ENCODE assay signal across 31 cellular contexts in genomic region chr2:232490221-232491138, GRCh38. TPM values are rescaled to one million over a fixed set of nuclear protein-coding genes. Genes with fewer than 3 reads are reported as not detected.
DNase-seq lines count a peak whose midpoint lies in the region; ATAC-seq and TF ChIP-seq lines count a peak whose summit lies in the region.
"Had no signal": no experiment of that assay in that cellular context is flagged by ENCODE, and none has a peak within 500 bp of the region (broad histone marks: within the 10 kb centered on the region; RNA-seq: fewer than 3 reads in every experiment).

No MANE protein-coding gene starts in this region.

- no peak for ATAC-seq in right cardiac atrium
- ATAC-seq in GM21390 (IDR thresholded peaks at IDR 0.05; ENCODE audit: unreplicated experiment) = no peak
- ATAC-seq: body of pancreas; naive thymus-derived CD8-positive, alpha-beta T cell; stimulated activated effector memory CD8-positive, alpha-beta T cell treated with anti-CD3 and anti-CD28 coated beads, Interleukin-12 subunit alpha, Interleukin-12 subunit beta, amount 100 ng/mL, for 72 hours had no signal

- CTCF ChIA-PET in activated CD4-positive, alpha-beta memory T cell treated with anti-CD3 and anti-CD28 coated beads, Interleukin-2, amount 10 ng/mL, durations not matched to agents 7 days and 5 days (lab: Charles Lee) = no interaction called here

- H3K36me3 ChIP-seq in right atrium auricular region (no peaks in the 10 kb centered on the region), osteoblast (ENCODE audit: insufficient read depth, low read length) (no peaks in the 10 kb centered on the region), colonic mucosa (no peaks in the 10 kb centered on the region)
- H3K36me3 ChIP-seq: adrenal gland, BLaER1, esophagus muscularis mucosa, HAP-1, Peyer's patch, tibial nerve, WERI-Rb-1 had no signal

- H3K4me3 ChIP-seq in right cardiac atrium (ENCODE audit: low read length) (no peak overlapping the region), right atrium auricular region (no peak overlapping the region), osteoblast (ENCODE audit: insufficient read depth, low read length) (no peak overlapping the region), colonic mucosa (no peak overlapping the region)
- H3K4me3 ChIP-seq: adrenal gland, BLaER1, body of pancreas, esophagus muscularis mucosa, HAP-1, Peyer's patch, tibial nerve had no signal

- H3K27ac Mint-ChIP-seq in chondrocyte (ENCODE audit: unreplicated experiment) = no peak overlapping the region
- no peak overlapping the region for H3K27ac Mint-ChIP-seq in activated CD4-positive, alpha-beta memory T cell treated with anti-CD3 and anti-CD28 coated beads, Interleukin-2, amount 10 ng/mL, durations not matched to agents 7 days and 5 days
- H3K27ac Mint-ChIP-seq: activated T-cell treated with anti-CD3 and anti-CD28 coated beads, Interleukin-2, amount 50 U/mL, for 24 hours; stimulated activated effector memory CD8-positive, alpha-beta T cell treated with anti-CD3 and anti-CD28 coated beads, Interleukin-12 subunit alpha, Interleukin-12 subunit beta, amount 100 ng/mL, for 72 hours had no signal

- H3K4me1 Mint-ChIP-seq in chondrocyte (ENCODE audit: low read depth) = peaks cover 2% of the 10 kb centered on the region
- peaks cover 3% of the 10 kb centered on the region for H3K4me1 Mint-ChIP-seq in activated CD4-positive, alpha-beta memory T cell treated with anti-CD3 and anti-CD28 coated beads, Interleukin-2, amount 10 ng/mL, durations not matched to agents 7 days and 5 days
- H3K4me1 Mint-ChIP-seq: stimulated activated effector memory CD8-positive, alpha-beta T cell treated with anti-CD3 and anti-CD28 coated beads, Interleukin-12 subunit alpha, Interleukin-12 subunit beta, amount 100 ng/mL, for 72 hours had no signal

- H3K27me3 ChIP-seq in right cardiac atrium (ENCODE audit: control insufficient read depth, insufficient read depth) (no peaks in the 10 kb centered on the region), right atrium auricular region (peaks cover 4 to 8% of the 10 kb centered on the region in 2 donors), osteoblast (ENCODE audit: insufficient read depth, low read length) (peaks cover 31% of the 10 kb centered on the region), colonic mucosa (peaks cover 30% of the 10 kb centered on the region)
- H3K27me3 ChIP-seq: body of pancreas had no signal

- H4K20me1 ChIP-seq in osteoblast (ENCODE audit: insufficient read depth, low read length) = peaks cover 4% of the 10 kb centered on the region

- 85% methylated on average over 30 of the region's 30 CpGs for WGBS in right cardiac atrium

- TF ChIP-seq CTCF in right atrium auricular region (IDR thresholded peaks at IDR 0.05) (no peak), chondrocyte (IDR thresholded peaks at IDR 0.05) (no peak), osteoblast (IDR thresholded peaks at IDR 0.05; ENCODE audit: extremely low read depth, low read depth, low read length) (no peak), colonic mucosa (IDR thresholded peaks at IDR 0.05) (no peak)

- H3K4me3 Mint-ChIP-seq in chondrocyte (ENCODE audit: unreplicated experiment) = no peak overlapping the region
- no peak overlapping the region for H3K4me3 Mint-ChIP-seq in activated CD4-positive, alpha-beta memory T cell treated with anti-CD3 and anti-CD28 coated beads, Interleukin-2, amount 10 ng/mL, durations not matched to agents 7 days and 5 days
- H3K4me3 Mint-ChIP-seq: activated T-cell treated with anti-CD3 and anti-CD28 coated beads, Interleukin-2, amount 50 U/mL, for 24 hours; stimulated activated effector memory CD8-positive, alpha-beta T cell treated with anti-CD3 and anti-CD28 coated beads, Interleukin-12 subunit alpha, Interleukin-12 subunit beta, amount 100 ng/mL, for 72 hours had no signal

- no peak overlapping the region for H2AFZ ChIP-seq in osteoblast (ENCODE audit: low read length)

- no peak overlapping the region for H3K4me2 ChIP-seq in osteoblast (ENCODE audit: insufficient read depth, low read length)
- H3K4me2 ChIP-seq: BLaER1 had no signal

- intact Hi-C loops in right cardiac atrium (cut with DNase I) (no loop called here), colonic mucosa (cut with DNase I) (no loop called here)

- no peak overlapping the region for H3K9ac ChIP-seq in colonic mucosa (ENCODE audit: low read depth in 2 of 2, low read length in 2 of 2)
- H3K9ac ChIP-seq: BLaER1 had no signal

- no peaks in the 10 kb centered on the region for H3K4me1 ChIP-seq in right cardiac atrium (ENCODE audit: control insufficient read depth, insufficient read depth, low read length)
- H3K4me1 ChIP-seq in right atrium auricular region = peaks cover 0 to 16% of the 10 kb centered on the region in 2 donors
- H3K4me1 ChIP-seq in osteoblast (ENCODE audit: insufficient read depth, low read length) = no peaks in the 10 kb centered on the region
- H3K4me1 ChIP-seq in colonic mucosa = no peaks in the 10 kb centered on the region
- H3K4me1 ChIP-seq: HAP-1 had no signal

- POLR2A ChIA-PET in activated CD4-positive, alpha-beta memory T cell treated with anti-CD3 and anti-CD28 coated beads, Interleukin-2, amount 10 ng/mL, durations not matched to agents 7 days and 5 days (lab: Charles Lee) = no interaction called here

- no peaks in the 10 kb centered on the region for H3K36me3 Mint-ChIP-seq in chondrocyte (ENCODE audit: low read depth)
- no peaks in the 10 kb centered on the region for H3K36me3 Mint-ChIP-seq in activated CD4-positive, alpha-beta memory T cell treated with anti-CD3 and anti-CD28 coated beads, Interleukin-2, amount 10 ng/mL, durations not matched to agents 7 days and 5 days (ENCODE audit: low read depth)
- H3K36me3 Mint-ChIP-seq: naive thymus-derived CD8-positive, alpha-beta T cell; stimulated activated effector memory CD8-positive, alpha-beta T cell treated with anti-CD3 and anti-CD28 coated beads, Interleukin-12 subunit alpha, Interleukin-12 subunit beta, amount 100 ng/mL, for 72 hours had no signal

- peaks cover 16% of the 10 kb centered on the region for H3K27me3 Mint-ChIP-seq in chondrocyte (ENCODE audit: low read depth)
- H3K27me3 Mint-ChIP-seq in activated CD4-positive, alpha-beta memory T cell treated with anti-CD3 and anti-CD28 coated beads, Interleukin-2, amount 10 ng/mL, durations not matched to agents 7 days and 5 days = peaks cover 30% of the 10 kb centered on the region

- no peaks in the 10 kb centered on the region for H3K79me2 ChIP-seq in osteoblast (ENCODE audit: insufficient read depth, low read length)

- H3K27ac ChIP-seq in right cardiac atrium (ENCODE audit: low read length) = no peak overlapping the region
- no peak overlapping the region for H3K27ac ChIP-seq in right atrium auricular region
- no peak overlapping the region for H3K27ac ChIP-seq in osteoblast (ENCODE audit: low read depth, low read length)
- H3K27ac ChIP-seq in colonic mucosa = no peak overlapping the region
- H3K27ac ChIP-seq: adrenal gland, BLaER1, body of pancreas, esophagus muscularis mucosa, Peyer's patch, tibial nerve, WERI-Rb-1 had no signal

- peak in 2 of 3 donors; percentile 30 to 39 for DNase-seq in right cardiac atrium
- DNase-seq in right atrium auricular region (ENCODE audit: low spot score) = no peak
- peak; percentile 86 for DNase-seq in chondrocyte (ENCODE audit: low spot score)
- DNase-seq in osteoblast (ENCODE audit: insufficient read length, low spot score, missing footprints) = peak; percentile 91
- no peak for DNase-seq in activated CD4-positive, alpha-beta memory T cell treated with anti-CD3 and anti-CD28 coated beads, Interleukin-2, amount 10 ng/mL, durations not matched to agents 7 days and 5 days
- DNase-seq in colonic mucosa = no peak
- DNase-seq: activated CD4-positive, alpha-beta T cell treated with anti-CD3 and anti-CD28 coated beads, Interleukin-2, amount 50 U/mL, for 1 hour; activated T-cell treated with anti-CD3 and anti-CD28 coated beads, Interleukin-2, amount 50 U/mL, for 24 hours; EL; foreskin fibroblast; midbrain; NCI-H146; NCI-H446; NCI-H748 treated with DMSO at 0.1 percent for 48 hours; T1000; WERI-Rb-1 had no signal

- no peaks in the 10 kb centered on the region for H3K9me3 Mint-ChIP-seq in chondrocyte (ENCODE audit: low read depth)
- H3K9me3 Mint-ChIP-seq in activated CD4-positive, alpha-beta memory T cell treated with anti-CD3 and anti-CD28 coated beads, Interleukin-2, amount 10 ng/mL, durations not matched to agents 7 days and 5 days = no peaks in the 10 kb centered on the region
- H3K9me3 Mint-ChIP-seq: activated T-cell treated with anti-CD3 and anti-CD28 coated beads, Interleukin-2, amount 50 U/mL, for 24 hours; stimulated activated effector memory CD8-positive, alpha-beta T cell treated with anti-CD3 and anti-CD28 coated beads, Interleukin-12 subunit alpha, Interleukin-12 subunit beta, amount 100 ng/mL, for 72 hours had no signal

- no peaks in the 10 kb centered on the region for H3K9me3 ChIP-seq in right cardiac atrium (ENCODE audit: control insufficient read depth, low read length)
- H3K9me3 ChIP-seq in right atrium auricular region = no peaks in the 10 kb centered on the region
- H3K9me3 ChIP-seq in osteoblast (ENCODE audit: low read depth, low read length) = no peaks in the 10 kb centered on the region
- H3K9me3 ChIP-seq in colonic mucosa = no peaks in the 10 kb centered on the region
- H3K9me3 ChIP-seq: adrenal gland, body of pancreas, esophagus muscularis mucosa, HAP-1, Peyer's patch, tibial nerve had no signal

RNA-seq across cellular contexts. Expression of gene ECEL1, which starts 2.8 kb away (rescaled TPM):
- total RNA-seq in right cardiac atrium (under 1 TPM in 1 of 4 donors, not detected in 3; 0.25 TPM), right atrium auricular region (not detected), chondrocyte (0.12 to 0.53 TPM in 2 of 3 replicates, not detected in the other), osteoblast (not detected in 2 replicates), colonic mucosa (under 1 TPM; 0.12 to 0.40 TPM)
- polyA plus RNA-seq in right cardiac atrium = 0.05 TPM
- total RNA-seq in activated CD4-positive, alpha-beta memory T cell treated with anti-CD3 and anti-CD28 coated beads, Interleukin-2, amount 10 ng/mL, durations not matched to agents 7 days and 5 days = not detected
- total RNA-seq: dermis microvascular lymphatic vessel endothelial cell; LHCN-M2; naive thymus-derived CD8-positive, alpha-beta T cell; Peyer's patch had no signal
- polyA plus RNA-seq: AG04450; naive thymus-derived CD8-positive, alpha-beta T cell had no signal

RNA-seq across cellular contexts. Expression of gene PRSS56, which starts 29.7 kb away (rescaled TPM):
- total RNA-seq in right cardiac atrium (under 1 TPM in 1 of 4 donors, not detected in 3; 0.11 TPM), right atrium auricular region (under 1 TPM in 1 of 2 donors, not detected in 1; 0.20 TPM), chondrocyte (not detected in 3 replicates), osteoblast (not detected in 2 replicates), colonic mucosa (not detected)
- polyA plus RNA-seq in right cardiac atrium = 0.05 TPM
- total RNA-seq in activated CD4-positive, alpha-beta memory T cell treated with anti-CD3 and anti-CD28 coated beads, Interleukin-2, amount 10 ng/mL, durations not matched to agents 7 days and 5 days = not detected
- total RNA-seq: body of pancreas; dermis microvascular lymphatic vessel endothelial cell; esophagus muscularis mucosa; lower leg skin; naive thymus-derived CD8-positive, alpha-beta T cell; osteocyte; Peyer's patch; tibial nerve had no signal
- polyA plus RNA-seq: AG04450; naive thymus-derived CD8-positive, alpha-beta T cell had no signal

RNA-seq across cellular contexts. Expression of gene ALPI, which starts 34.5 kb away (rescaled TPM):
- not detected for total RNA-seq in right cardiac atrium
- polyA plus RNA-seq in right cardiac atrium = not detected
- total RNA-seq in right atrium auricular region = not detected
- not detected in 3 replicates for total RNA-seq in chondrocyte
- total RNA-seq in osteoblast = not detected in 2 replicates
- not detected for total RNA-seq in activated CD4-positive, alpha-beta memory T cell treated with anti-CD3 and anti-CD28 coated beads, Interleukin-2, amount 10 ng/mL, durations not matched to agents 7 days and 5 days
- total RNA-seq in colonic mucosa = 10 to 100 TPM in 1 of 2 donors, 1 to 10 TPM in 1; 9.4 to 27.1 TPM
- total RNA-seq: adrenal gland; body of pancreas; dermis microvascular lymphatic vessel endothelial cell; LHCN-M2; lower leg skin; naive thymus-derived CD8-positive, alpha-beta T cell; osteocyte; tibial nerve had no signal
- polyA plus RNA-seq: adrenal gland; AG04450; naive thymus-derived CD8-positive, alpha-beta T cell had no signal

RNA-seq across cellular contexts. Expression of gene CHRND, which starts 35.5 kb away (rescaled TPM):
- total RNA-seq in right cardiac atrium = under 1 TPM in 1 of 4 donors, not detected in 3; 0.53 TPM
- polyA plus RNA-seq in right cardiac atrium = 0.09 TPM
- under 1 TPM in 1 of 2 donors, not detected in 1; 0.19 TPM for total RNA-seq in right atrium auricular region
- total RNA-seq in chondrocyte = not detected in 3 replicates
- not detected in 2 replicates for total RNA-seq in osteoblast
- not detected for total RNA-seq in activated CD4-positive, alpha-beta memory T cell treated with anti-CD3 and anti-CD28 coated beads, Interleukin-2, amount 10 ng/mL, durations not matched to agents 7 days and 5 days
- not detected for total RNA-seq in colonic mucosa
- total RNA-seq: body of pancreas; dermis microvascular lymphatic vessel endothelial cell; esophagus muscularis mucosa; lower leg skin; naive thymus-derived CD8-positive, alpha-beta T cell; osteocyte; Peyer's patch; tibial nerve had no signal
- polyA plus RNA-seq: AG04450; naive thymus-derived CD8-positive, alpha-beta T cell had no signal

RNA-seq across cellular contexts. Expression of gene CHRNG, which starts 49.0 kb away (rescaled TPM):
- total RNA-seq in right cardiac atrium (not detected), right atrium auricular region (not detected), chondrocyte (not detected in 3 replicates), osteoblast (not detected in 2 replicates), colonic mucosa (not detected)
- polyA plus RNA-seq in right cardiac atrium = not detected
- not detected for total RNA-seq in activated CD4-positive, alpha-beta memory T cell treated with anti-CD3 and anti-CD28 coated beads, Interleukin-2, amount 10 ng/mL, durations not matched to agents 7 days and 5 days
- total RNA-seq: adrenal gland; body of pancreas; dermis microvascular lymphatic vessel endothelial cell; esophagus muscularis mucosa; lower leg skin; naive thymus-derived CD8-positive, alpha-beta T cell; osteocyte; Peyer's patch; tibial nerve had no signal
- polyA plus RNA-seq: AG04450 had no signal

Comparison
In these comparisons a context has a peak if more than half of its experiments do, and no peak if none do; other contexts are left out.
1. DNase-seq: peak in right cardiac atrium (2 of 3), chondrocyte (single experiment) and osteoblast (single experiment); none in right atrium auricular region (single experiment), activated CD4-positive, alpha-beta memory T cell treated with anti-CD3 and anti-CD28 coated beads, Interleukin-2, amount 10 ng/mL, durations not matched to agents 7 days and 5 days (single experiment) and colonic mucosa (single experiment).
2. RNA of gene ALPI, which starts 34.5 kb away (total RNA-seq): 9.4 to 27.1 TPM in colonic mucosa; not detected in right cardiac atrium, not detected in right atrium auricular region, not detected in chondrocyte, not detected in osteoblast and not detected in activated CD4-positive, alpha-beta memory T cell treated with anti-CD3 and anti-CD28 coated beads, Interleukin-2, amount 10 ng/mL, durations not matched to agents 7 days and 5 days; every median in the first group is over 10 times any median in the second.